ENCODE assay signal across 14 cellular contexts in genomic region chr16:49632111-49632797, GRCh38.
"Had no signal": no experiment of that assay in that cellular context is flagged by ENCODE, and none has a peak within 500 bp of the region (broad histone marks: within the 10 kb centered on the region; RNA-seq: fewer than 3 reads in every experiment).

No MANE protein-coding gene starts in this region.

- H3K9ac ChIP-seq: parathyroid adenoma had no signal

- H3K9me3 ChIP-seq: mucosa of descending colon had no signal

- H3K27ac Mint-ChIP-seq: activated T-helper 1 cell treated with anti-CD3 and anti-CD28 coated beads, Interleukin-12 subunit alpha, Interleukin-12 subunit beta, Interleukin-2, Interleukin-4 antibody, amounts not matched to agents 30 ng/mL and 10 ng/mL and 1 ng/mL, durations not matched to agents 14 hours and 24 hours and 36 hours; stimulated activated naive CD8-positive, alpha-beta T cell treated with anti-CD3 and anti-CD28 coated beads, Interleukin-15, Interleukin-2, amounts not matched to agents 100 ng/mL and 50 ng/mL, for 24 hours had no signal

- H3K4me3 Mint-ChIP-seq: activated T-helper 1 cell treated with anti-CD3 and anti-CD28 coated beads, Interleukin-12 subunit alpha, Interleukin-12 subunit beta, Interleukin-2, Interleukin-4 antibody, amounts not matched to agents 30 ng/mL and 10 ng/mL and 1 ng/mL, durations not matched to agents 14 hours and 24 hours and 36 hours; nephron progenitor cell; stimulated activated naive CD8-positive, alpha-beta T cell treated with anti-CD3 and anti-CD28 coated beads, Interleukin-15, Interleukin-2, amounts not matched to agents 100 ng/mL and 50 ng/mL, for 24 hours had no signal

- H3K4me3 ChIP-seq: mucosa of descending colon had no signal

- DNase-seq: activated naive CD4-positive, alpha-beta T cell treated with Interleukin-2 at 50 U/mL for 16 hours; central memory CD4-positive, alpha-beta T cell; dermis blood vessel endothelial cell; foreskin keratinocyte; left colon; mammary epithelial cell; mucosa of descending colon; nephron progenitor cell; stimulated activated CD4-positive, alpha-beta T cell treated with anti-CD3 and anti-CD28 coated beads, Interleukin-15, amount 100 ng/mL, for 24 hours; stimulated activated CD4-positive, alpha-beta T cell treated with anti-CD3 and anti-CD28 coated beads, Interleukin-4, amount 100 ng/mL, for 24 hours; T-helper 9 cell had no signal

- H3K27me3 Mint-ChIP-seq: stimulated activated naive CD8-positive, alpha-beta T cell treated with anti-CD3 and anti-CD28 coated beads, Interleukin-15, Interleukin-2, amounts not matched to agents 100 ng/mL and 50 ng/mL, for 24 hours had no signal

- H3K9me3 Mint-ChIP-seq: activated T-helper 1 cell treated with anti-CD3 and anti-CD28 coated beads, Interleukin-12 subunit alpha, Interleukin-12 subunit beta, Interleukin-2, Interleukin-4 antibody, amounts not matched to agents 30 ng/mL and 10 ng/mL and 1 ng/mL, durations not matched to agents 14 hours and 24 hours and 36 hours; nephron progenitor cell; stimulated activated naive CD8-positive, alpha-beta T cell treated with anti-CD3 and anti-CD28 coated beads, Interleukin-15, Interleukin-2, amounts not matched to agents 100 ng/mL and 50 ng/mL, for 24 hours had no signal

- H3K4me1 ChIP-seq: foreskin keratinocyte, parathyroid adenoma had no signal

- H3K27ac ChIP-seq: foreskin keratinocyte, parathyroid adenoma had no signal

- H2AFZ ChIP-seq: parathyroid adenoma had no signal

- H3K27me3 ChIP-seq: foreskin keratinocyte had no signal
